In genomic region chr5:10106806-10107205, GRCh38 we compare ENCODE assay signal across 25 cellular contexts.
"Had no signal": no experiment of that assay in that cellular context is flagged by ENCODE, and none has a peak within 500 bp of the region (broad histone marks: within the 10 kb centered on the region; RNA-seq: fewer than 3 reads in every experiment).

No MANE protein-coding gene starts in this region.

- H3K36me3 Mint-ChIP-seq: activated naive CD8-positive, alpha-beta T cell; naive thymus-derived CD4-positive, alpha-beta T cell; stimulated activated effector memory CD8-positive, alpha-beta T cell treated with anti-CD3 and anti-CD28 coated beads, Interleukin-12 subunit alpha, Interleukin-12 subunit beta, amount 100 ng/mL, for 72 hours; T-cell had no signal

- H3K4me1 Mint-ChIP-seq: naive thymus-derived CD4-positive, alpha-beta T cell; stimulated activated effector memory CD8-positive, alpha-beta T cell treated with anti-CD3 and anti-CD28 coated beads, Interleukin-12 subunit alpha, Interleukin-12 subunit beta, amount 100 ng/mL, for 72 hours; stimulated activated naive CD8-positive, alpha-beta T cell treated with anti-CD3 and anti-CD28 coated beads, Interleukin-15, amount 100 ng/mL, for 72 hours; T-cell had no signal

- H3K27ac ChIP-seq: heart left ventricle, lower lobe of right lung, suprapubic skin, transverse colon, uterus had no signal

- H3K36me3 ChIP-seq: heart left ventricle, lower lobe of right lung, suprapubic skin, transverse colon, uterus had no signal

- DNase-seq: activated CD4-positive, alpha-beta T cell treated with anti-CD3 and anti-CD28 coated beads for 1 hour; activated CD4-positive, alpha-beta T cell treated with anti-CD3 and anti-CD28 coated beads, Interleukin-2, amount 50 U/mL, for 4 hours; activated CD8-positive, alpha-beta memory T cell treated with anti-CD3 and anti-CD28 coated beads for 24 hours; activated CD8-positive, alpha-beta memory T cell treated with anti-CD3 and anti-CD28 coated beads, Interleukin-2, amount 50 U/mL, for 4 hours; activated naive CD4-positive, alpha-beta T cell; activated T-cell treated with anti-CD3 and anti-CD28 coated beads, Interleukin-2, amount 50 U/mL, for 24 hours; cerebellar nuclear complex; effector CD4-positive, alpha-beta T cell; heart left ventricle; kidney; lower lobe of right lung; naive thymus-derived CD4-positive, alpha-beta T cell; small intestine; stimulated activated CD4-positive, alpha-beta T cell treated with anti-CD3 and anti-CD28 coated beads, Interleukin-2, amount 100 ng/mL, for 24 hours; stimulated activated naive CD8-positive, alpha-beta T cell treated with anti-CD3 and anti-CD28 coated beads, Interleukin-15, amount 100 ng/mL, for 72 hours; T-cell; T-helper 9 cell; transverse colon; uterus had no signal

- H3K9me3 Mint-ChIP-seq: activated T-helper 2 cell treated with anti-CD3 and anti-CD28 coated beads, Interferon-gamma antibody, Interleukin-2, Interleukin-4, amounts not matched to agents 10 μg/mL and 5 μg/mL and 100 μg/mL, durations not matched to agents 14 hours and 24 hours and 36 hours; stimulated activated naive CD8-positive, alpha-beta T cell treated with anti-CD3 and anti-CD28 coated beads, Interleukin-15, amount 100 ng/mL, for 72 hours had no signal

- H3K27me3 Mint-ChIP-seq: activated T-cell treated with anti-CD3 and anti-CD28 coated beads, Interleukin-2, amount 50 U/mL, for 24 hours had no signal

- ATAC-seq: heart left ventricle; lower lobe of right lung; naive thymus-derived CD4-positive, alpha-beta T cell; sciatic nerve; stimulated activated naive CD8-positive, alpha-beta T cell treated with anti-CD3 and anti-CD28 coated beads, Interleukin-15, amount 100 ng/mL, for 72 hours; T-cell had no signal

- H3K4me1 ChIP-seq: heart left ventricle, lower lobe of right lung, suprapubic skin, transverse colon, uterus had no signal

- H3K27me3 ChIP-seq: heart left ventricle, suprapubic skin, transverse colon, uterus had no signal

- H3K27ac Mint-ChIP-seq: activated naive CD8-positive, alpha-beta T cell; activated T-cell treated with anti-CD3 and anti-CD28 coated beads, Interleukin-2, amount 50 U/mL, for 24 hours; activated T-helper 2 cell treated with anti-CD3 and anti-CD28 coated beads, Interferon-gamma antibody, Interleukin-2, Interleukin-4, amounts not matched to agents 10 μg/mL and 5 μg/mL and 100 μg/mL, durations not matched to agents 14 hours and 24 hours and 36 hours; naive thymus-derived CD4-positive, alpha-beta T cell; stimulated activated effector memory CD8-positive, alpha-beta T cell treated with anti-CD3 and anti-CD28 coated beads, Interleukin-12 subunit alpha, Interleukin-12 subunit beta, amount 100 ng/mL, for 72 hours; stimulated activated naive CD8-positive, alpha-beta T cell treated with anti-CD3 and anti-CD28 coated beads, Interleukin-15, amount 100 ng/mL, for 72 hours; T-cell had no signal

- H3K4me3 ChIP-seq: heart left ventricle, lower lobe of right lung, suprapubic skin, transverse colon, uterus had no signal

- H3K4me3 Mint-ChIP-seq: activated naive CD8-positive, alpha-beta T cell; activated T-cell treated with anti-CD3 and anti-CD28 coated beads, Interleukin-2, amount 50 U/mL, for 24 hours; naive thymus-derived CD4-positive, alpha-beta T cell; neural crest cell; stimulated activated effector memory CD8-positive, alpha-beta T cell treated with anti-CD3 and anti-CD28 coated beads, Interleukin-12 subunit alpha, Interleukin-12 subunit beta, amount 100 ng/mL, for 72 hours; stimulated activated naive CD8-positive, alpha-beta T cell treated with anti-CD3 and anti-CD28 coated beads, Interleukin-15, amount 100 ng/mL, for 72 hours; T-cell had no signal

- H3K9me3 ChIP-seq: lower lobe of right lung, suprapubic skin, transverse colon, uterus had no signal
